ENCODE assay signal across 23 cellular contexts in the genomic region with DNA sequence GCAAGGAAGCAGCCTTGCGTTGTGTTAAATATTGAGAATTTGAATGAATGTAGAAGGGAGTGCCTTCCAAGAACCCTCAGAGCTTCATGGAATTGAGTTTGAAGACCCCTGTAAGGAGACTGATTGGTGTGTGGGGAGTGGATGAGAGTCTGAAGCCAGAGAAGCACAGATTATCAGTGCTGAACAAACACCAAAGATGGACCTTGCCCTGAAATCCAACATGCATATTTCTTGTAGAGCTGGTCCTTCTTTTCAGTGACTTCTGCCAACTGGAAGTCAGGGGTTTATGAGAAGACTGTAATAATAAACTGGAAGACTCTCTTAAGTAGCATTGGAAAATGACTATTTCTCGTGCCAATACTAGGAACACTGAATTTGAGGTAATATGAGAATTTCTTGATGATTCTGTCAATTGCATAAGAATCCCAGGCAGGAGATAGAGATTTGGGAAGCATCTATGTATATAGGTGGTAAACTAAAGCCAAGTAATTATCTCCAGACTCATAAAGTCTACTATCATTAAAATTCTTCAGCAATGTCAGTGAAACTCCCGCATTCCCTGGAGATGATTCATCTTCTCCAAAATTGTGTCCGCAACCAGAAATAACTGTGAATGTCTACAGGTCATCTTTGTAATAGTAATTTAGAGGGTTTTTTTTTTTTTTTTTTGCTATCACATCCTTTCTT.
"Had no signal": no experiment of that assay in that cellular context is flagged by ENCODE, and none has a peak within 500 bp of the region (broad histone marks: within the 10 kb centered on the region; RNA-seq: fewer than 3 reads in every experiment).

No MANE protein-coding gene starts in this region.

- DNase-seq: activated CD4-positive, alpha-beta T cell treated with anti-CD3 and anti-CD28 coated beads for 48 hours; activated CD4-positive, alpha-beta T cell treated with anti-CD3 and anti-CD28 coated beads, Interleukin-2, amount 50 U/mL, for 4 hours; activated CD4-positive, CD25-positive, alpha-beta regulatory T cell treated with anti-CD3 and anti-CD28 coated beads, Interleukin-2, amount 50 U/mL, for 72 hours; activated CD8-positive, alpha-beta memory T cell treated with anti-CD3 and anti-CD28 coated beads, Interleukin-2, amount 50 U/mL, for 48 hours; activated CD8-positive, alpha-beta T cell treated with anti-CD3 and anti-CD28 coated beads, Interleukin-2, amount 10 ng/mL, durations not matched to agents 7 days and 5 days; activated naive CD4-positive, alpha-beta T cell; activated T-cell treated with anti-CD3 and anti-CD28 coated beads, Interleukin-2, amount 50 U/mL, for 1 hour; aorta; MG63; MV-4-11; NCI-H1092 treated with DMSO at 0.1 percent for 48 hours; NCI-H1417 treated with DMSO at 0.1 percent for 48 hours; NCI-H1694; NCI-H2029; NCI-H510A treated with DMSO at 0.1 percent for 48 hours; NCI-H69; NK-92 treated with Interleukin-12 subunit alpha and Interleukin-12 subunit beta, amount 100 ng/mL, for 24 hours; Peyer's patch; SHP77 had no signal

- H3K4me1 ChIP-seq: breast epithelium, Peyer's patch, SJSA1 had no signal

- ATAC-seq: activated CD8-positive, alpha-beta T cell treated with anti-CD3 and anti-CD28 coated beads, Interleukin-2, amount 10 ng/mL, durations not matched to agents 7 days and 5 days; SK-N-SH treated with all-trans-retinoic acid at 6 μM for 48 hours; WTC11 had no signal

- H3K27me3 ChIP-seq: breast epithelium, MG63, Peyer's patch, SJSA1 had no signal

- H3K9me3 ChIP-seq: breast epithelium, MG63, Peyer's patch had no signal

- H3K36me3 ChIP-seq: breast epithelium, MG63, Peyer's patch, SJSA1 had no signal

- H3K4me3 ChIP-seq: breast epithelium, MG63, Peyer's patch, SJSA1 had no signal

- H3K27ac ChIP-seq: breast epithelium, Peyer's patch, SJSA1 had no signal
